2 cellular contexts compared by ENCODE assay signal in genomic region chr6:241331-241865, GRCh38.
TF ChIP-seq lines count a peak whose summit lies in the region.

No MANE protein-coding gene starts in this region.

TF ChIP-seq in GM12891, 5 proteins besides CTCF, POLR2A, EP300 and RAD21 (continued from another document):
- no peak for TF ChIP-seq POU2F2 (IDR thresholded peaks at IDR 0.05; ENCODE audit: low read depth, low read length)
- TF ChIP-seq POLR2AphosphoS5 (IDR thresholded peaks at IDR 0.05; ENCODE audit: low read depth, low read length), result no peak

TF ChIP-seq in H1, 55 proteins besides CTCF, POLR2A, EP300 and RAD21 (continued from another document):
- no peak for TF ChIP-seq RFX5 (IDR thresholded peaks at IDR 0.05; ENCODE audit: borderline replicate concordance, low read depth, low read length)
- TF ChIP-seq MAX (IDR thresholded peaks at IDR 0.05), result no peak
- no peak for TF ChIP-seq POU5F1 (IDR thresholded peaks at IDR 0.05; ENCODE audit: low read depth, low read length)
- no peak for TF ChIP-seq GTF2F1 (IDR thresholded peaks at IDR 0.05; ENCODE audit: borderline replicate concordance, low read depth, low read length)
- no peak for TF ChIP-seq CHD2 (IDR thresholded peaks at IDR 0.05; ENCODE audit: low read length)
- TF ChIP-seq YY1 (IDR thresholded peaks at IDR 0.05; ENCODE audit: low read depth, low read length), result no peak
- TF ChIP-seq FOSL1 (IDR thresholded peaks at IDR 0.05; ENCODE audit: insufficient read depth, low read depth, low read length), result no peak
- no peak for TF ChIP-seq JUND (IDR thresholded peaks at IDR 0.05; ENCODE audit: low read length)
- no peak for TF ChIP-seq TCF12 (IDR thresholded peaks at IDR 0.05; ENCODE audit: low read depth, low read length)
- no peak for TF ChIP-seq EGR1 (IDR thresholded peaks at IDR 0.05; ENCODE audit: borderline replicate concordance, low read depth, low read length)
- TF ChIP-seq CEBPB (IDR thresholded peaks at IDR 0.05; ENCODE audit: low read depth, low read length), result no peak
- no peak for TF ChIP-seq RXRA (IDR thresholded peaks at IDR 0.05; ENCODE audit: insufficient read depth, low read depth, low read length)
- TF ChIP-seq ZNF274 (IDR thresholded peaks at IDR 0.05; ENCODE audit: borderline replicate concordance, extremely low read depth, low read length), result no peak
- no peak for TF ChIP-seq CBX8 (IDR thresholded peaks at IDR 0.05; ENCODE audit: borderline replicate concordance, low read depth, low read length)
- TF ChIP-seq KDM1A (IDR thresholded peaks at IDR 0.05; ENCODE audit: borderline replicate concordance, low read length), result no peak
- no peak for TF ChIP-seq POLR2AphosphoS5 (IDR thresholded peaks at IDR 0.05; ENCODE audit: low read depth, low read length)
- TF ChIP-seq CTBP2 (IDR thresholded peaks at IDR 0.05; ENCODE audit: borderline replicate concordance, insufficient read depth, insufficient read length, low read length), result no peak
- TF ChIP-seq CREB1 (IDR thresholded peaks at IDR 0.05), result no peak
